Comparison of ENCODE assay signal across 2 cellular contexts in genomic region chr1:231162300-231162969, GRCh38.
TF ChIP-seq lines count a peak whose summit lies in the region.

No MANE protein-coding gene starts in this region.

TF ChIP-seq in GM23338, 12 proteins besides CTCF, POLR2A, EP300 and RAD21:
- no peak for TF ChIP-seq POLR2AphosphoS5 (IDR thresholded peaks at IDR 0.05; ENCODE audit: low read depth)
- no peak for TF ChIP-seq ETS1 (IDR thresholded peaks at IDR 0.05)
- peak; percentile 31 for TF ChIP-seq EZH2 (IDR thresholded peaks at IDR 0.05; ENCODE audit: low read depth, unreplicated experiment)
- peak; percentile 11 for TF ChIP-seq EZH2phosphoT487 (IDR thresholded peaks at IDR 0.05; ENCODE audit: unreplicated experiment)
- TF ChIP-seq, protein P1, sequence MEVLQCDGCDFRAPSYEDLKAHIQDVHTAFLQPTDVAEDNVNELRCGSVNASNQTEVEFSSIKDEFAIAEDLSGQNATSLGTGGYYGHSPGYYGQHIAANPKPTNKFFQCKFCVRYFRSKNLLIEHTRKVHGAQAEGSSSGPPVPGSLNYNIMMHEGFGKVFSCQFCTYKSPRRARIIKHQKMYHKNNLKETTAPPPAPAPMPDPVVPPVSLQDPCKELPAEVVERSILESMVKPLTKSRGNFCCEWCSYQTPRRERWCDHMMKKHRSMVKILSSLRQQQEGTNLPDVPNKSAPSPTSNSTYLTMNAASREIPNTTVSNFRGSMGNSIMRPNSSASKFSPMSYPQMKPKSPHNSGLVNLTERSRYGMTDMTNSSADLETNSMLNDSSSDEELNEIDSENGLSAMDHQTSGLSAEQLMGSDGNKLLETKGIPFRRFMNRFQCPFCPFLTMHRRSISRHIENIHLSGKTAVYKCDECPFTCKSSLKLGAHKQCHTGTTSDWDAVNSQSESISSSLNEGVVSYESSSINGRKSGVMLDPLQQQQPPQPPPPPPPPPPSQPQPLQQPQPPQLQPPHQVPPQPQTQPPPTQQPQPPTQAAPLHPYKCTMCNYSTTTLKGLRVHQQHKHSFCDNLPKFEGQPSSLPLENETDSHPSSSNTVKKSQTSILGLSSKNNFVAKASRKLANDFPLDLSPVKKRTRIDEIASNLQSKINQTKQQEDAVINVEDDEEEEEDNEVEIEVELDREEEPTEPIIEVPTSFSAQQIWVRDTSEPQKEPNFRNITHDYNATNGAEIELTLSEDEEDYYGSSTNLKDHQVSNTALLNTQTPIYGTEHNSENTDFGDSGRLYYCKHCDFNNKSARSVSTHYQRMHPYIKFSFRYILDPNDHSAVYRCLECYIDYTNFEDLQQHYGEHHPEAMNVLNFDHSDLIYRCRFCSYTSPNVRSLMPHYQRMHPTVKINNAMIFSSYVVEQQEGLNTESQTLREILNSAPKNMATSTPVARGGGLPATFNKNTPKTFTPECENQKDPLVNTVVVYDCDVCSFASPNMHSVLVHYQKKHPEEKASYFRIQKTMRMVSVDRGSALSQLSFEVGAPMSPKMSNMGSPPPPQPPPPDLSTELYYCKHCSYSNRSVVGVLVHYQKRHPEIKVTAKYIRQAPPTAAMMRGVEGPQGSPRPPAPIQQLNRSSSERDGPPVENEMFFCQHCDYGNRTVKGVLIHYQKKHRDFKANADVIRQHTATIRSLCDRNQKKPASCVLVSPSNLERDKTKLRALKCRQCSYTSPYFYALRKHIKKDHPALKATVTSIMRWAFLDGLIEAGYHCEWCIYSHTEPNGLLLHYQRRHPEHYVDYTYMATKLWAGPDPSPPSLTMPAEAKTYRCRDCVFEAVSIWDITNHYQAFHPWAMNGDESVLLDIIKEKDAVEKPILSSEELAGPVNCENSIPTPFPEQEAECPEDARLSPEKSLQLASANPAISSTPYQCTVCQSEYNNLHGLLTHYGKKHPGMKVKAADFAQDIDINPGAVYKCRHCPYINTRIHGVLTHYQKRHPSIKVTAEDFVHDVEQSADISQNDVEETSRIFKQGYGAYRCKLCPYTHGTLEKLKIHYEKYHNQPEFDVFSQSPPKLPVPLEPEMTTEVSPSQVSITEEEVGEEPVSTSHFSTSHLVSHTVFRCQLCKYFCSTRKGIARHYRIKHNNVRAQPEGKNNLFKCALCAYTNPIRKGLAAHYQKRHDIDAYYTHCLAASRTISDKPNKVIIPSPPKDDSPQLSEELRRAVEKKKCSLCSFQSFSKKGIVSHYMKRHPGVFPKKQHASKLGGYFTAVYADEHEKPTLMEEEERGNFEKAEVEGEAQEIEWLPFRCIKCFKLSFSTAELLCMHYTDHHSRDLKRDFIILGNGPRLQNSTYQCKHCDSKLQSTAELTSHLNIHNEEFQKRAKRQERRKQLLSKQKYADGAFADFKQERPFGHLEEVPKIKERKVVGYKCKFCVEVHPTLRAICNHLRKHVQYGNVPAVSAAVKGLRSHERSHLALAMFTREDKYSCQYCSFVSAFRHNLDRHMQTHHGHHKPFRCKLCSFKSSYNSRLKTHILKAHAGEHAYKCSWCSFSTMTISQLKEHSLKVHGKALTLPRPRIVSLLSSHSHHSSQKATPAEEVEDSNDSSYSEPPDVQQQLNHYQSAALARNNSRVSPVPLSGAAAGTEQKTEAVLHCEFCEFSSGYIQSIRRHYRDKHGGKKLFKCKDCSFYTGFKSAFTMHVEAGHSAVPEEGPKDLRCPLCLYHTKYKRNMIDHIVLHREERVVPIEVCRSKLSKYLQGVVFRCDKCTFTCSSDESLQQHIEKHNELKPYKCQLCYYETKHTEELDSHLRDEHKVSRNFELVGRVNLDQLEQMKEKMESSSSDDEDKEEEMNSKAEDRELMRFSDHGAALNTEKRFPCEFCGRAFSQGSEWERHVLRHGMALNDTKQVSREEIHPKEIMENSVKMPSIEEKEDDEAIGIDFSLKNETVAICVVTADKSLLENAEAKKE (CRISPR knock-in tag; IDR thresholded peaks at IDR 0.05) = no peak
- TF ChIP-seq, protein P2, sequence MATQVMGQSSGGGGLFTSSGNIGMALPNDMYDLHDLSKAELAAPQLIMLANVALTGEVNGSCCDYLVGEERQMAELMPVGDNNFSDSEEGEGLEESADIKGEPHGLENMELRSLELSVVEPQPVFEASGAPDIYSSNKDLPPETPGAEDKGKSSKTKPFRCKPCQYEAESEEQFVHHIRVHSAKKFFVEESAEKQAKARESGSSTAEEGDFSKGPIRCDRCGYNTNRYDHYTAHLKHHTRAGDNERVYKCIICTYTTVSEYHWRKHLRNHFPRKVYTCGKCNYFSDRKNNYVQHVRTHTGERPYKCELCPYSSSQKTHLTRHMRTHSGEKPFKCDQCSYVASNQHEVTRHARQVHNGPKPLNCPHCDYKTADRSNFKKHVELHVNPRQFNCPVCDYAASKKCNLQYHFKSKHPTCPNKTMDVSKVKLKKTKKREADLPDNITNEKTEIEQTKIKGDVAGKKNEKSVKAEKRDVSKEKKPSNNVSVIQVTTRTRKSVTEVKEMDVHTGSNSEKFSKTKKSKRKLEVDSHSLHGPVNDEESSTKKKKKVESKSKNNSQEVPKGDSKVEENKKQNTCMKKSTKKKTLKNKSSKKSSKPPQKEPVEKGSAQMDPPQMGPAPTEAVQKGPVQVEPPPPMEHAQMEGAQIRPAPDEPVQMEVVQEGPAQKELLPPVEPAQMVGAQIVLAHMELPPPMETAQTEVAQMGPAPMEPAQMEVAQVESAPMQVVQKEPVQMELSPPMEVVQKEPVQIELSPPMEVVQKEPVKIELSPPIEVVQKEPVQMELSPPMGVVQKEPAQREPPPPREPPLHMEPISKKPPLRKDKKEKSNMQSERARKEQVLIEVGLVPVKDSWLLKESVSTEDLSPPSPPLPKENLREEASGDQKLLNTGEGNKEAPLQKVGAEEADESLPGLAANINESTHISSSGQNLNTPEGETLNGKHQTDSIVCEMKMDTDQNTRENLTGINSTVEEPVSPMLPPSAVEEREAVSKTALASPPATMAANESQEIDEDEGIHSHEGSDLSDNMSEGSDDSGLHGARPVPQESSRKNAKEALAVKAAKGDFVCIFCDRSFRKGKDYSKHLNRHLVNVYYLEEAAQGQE (IDR thresholded peaks at IDR 0.05; ENCODE audit: unreplicated experiment) = peak; percentile 85
TF ChIP-seq in GM23338: peak in this region for 3.

TF ChIP-seq in H1, 55 proteins besides CTCF, POLR2A, EP300 and RAD21:
- TF ChIP-seq HDAC2 (IDR thresholded peaks at IDR 0.05; ENCODE audit: borderline replicate concordance in 1 of 2, low read depth in 2 of 2, low read length in 2 of 2) (peak in 1 of 2 experiments; percentile 31; a peak in 2 of 4 replicates), E2F6 (IDR thresholded peaks at IDR 0.05) (peak; percentile 58), CTBP2 (IDR thresholded peaks at IDR 0.05; ENCODE audit: borderline replicate concordance, insufficient read depth, insufficient read length, low read length) (peak; percentile 47), TAF7 (optimal IDR thresholded peaks at IDR 0.05; ENCODE audit: borderline replicate concordance, low read depth, low read length) (peak; percentile 32), KDM4A (IDR thresholded peaks at IDR 0.05; ENCODE audit: low read depth, low read length, severe bottlenecking) (peak; percentile 88), SRF (IDR thresholded peaks at IDR 0.05; ENCODE audit: low read depth, low read length) (no peak), EZH2 (IDR thresholded peaks at IDR 0.05; ENCODE audit: low read depth, low read length, severe bottlenecking) (peak; percentile 86), TBP (IDR thresholded peaks at IDR 0.05; ENCODE audit: low read depth, low read length) (peak; percentile 70), SIN3A (conservative IDR thresholded peaks at IDR 0.05 in 1 of 2, IDR thresholded peaks at IDR 0.05 in 1 of 2; ENCODE audit: low read depth in 1 of 2, low read length in 2 of 2) (peak; percentile 85 to 89; a peak in 3 of 4 replicates), CREB1 (IDR thresholded peaks at IDR 0.05) (no peak), BACH1 (IDR thresholded peaks at IDR 0.05; ENCODE audit: low read length) (no peak), MAFK (IDR thresholded peaks at IDR 0.05; ENCODE audit: low read depth, low read length) (no peak), CBX8 (IDR thresholded peaks at IDR 0.05; ENCODE audit: borderline replicate concordance, low read depth, low read length) (no peak)
- TF ChIP-seq, protein P3, sequence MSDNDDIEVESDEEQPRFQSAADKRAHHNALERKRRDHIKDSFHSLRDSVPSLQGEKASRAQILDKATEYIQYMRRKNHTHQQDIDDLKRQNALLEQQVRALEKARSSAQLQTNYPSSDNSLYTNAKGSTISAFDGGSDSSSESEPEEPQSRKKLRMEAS (IDR thresholded peaks at IDR 0.05) = peak; percentile 80; the same call in 1 of the 2 replicates
